ENCODE assay signal across 8 cellular contexts in the genomic region with DNA sequence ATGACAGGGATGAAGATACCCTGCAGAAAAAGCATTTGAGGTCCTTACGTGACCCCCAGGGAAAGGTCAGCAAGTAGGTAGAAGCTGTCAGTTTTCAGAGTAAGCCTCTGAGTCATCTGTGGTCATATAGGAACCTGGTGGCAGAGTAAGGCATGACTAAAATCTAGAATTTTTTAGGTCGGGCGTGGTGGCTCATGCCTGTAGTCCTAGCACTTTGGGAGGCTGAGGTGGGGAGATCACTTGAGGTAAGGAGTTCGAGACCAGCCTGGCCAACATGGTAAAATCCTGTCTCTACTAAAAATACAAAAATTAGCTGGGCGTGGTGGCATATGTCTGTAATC. TPM values are rescaled to one million over a fixed set of nuclear protein-coding genes. Genes with fewer than 3 reads are reported as not detected.
DNase-seq lines count a peak whose midpoint lies in the region; ATAC-seq, FAIRE-seq and TF ChIP-seq lines count a peak whose summit lies in the region.
"Not testable (repeated sequence)": the region's sequence is repeated elsewhere in the genome, so short reads cannot be mapped to it uniquely, and the experiment has no call there.

No MANE protein-coding gene starts in this region.

- TF ChIP-seq CTCF in RWPE1 (conservative IDR thresholded peaks at IDR 0.05; ENCODE audit: low read depth), result not testable (repeated sequence)

- FAIRE-seq in GM12892 (lab: Jason Lieb, UNC), result peak; percentile 40

- H3K36me3 Mint-ChIP-seq in activated CD4-positive, alpha-beta memory T cell treated with anti-CD3 and anti-CD28 coated beads for 36 hours, result not testable (repeated sequence)

- ATAC-seq in esophagus mucosa, result peak; percentile 78
- peak; percentile 99 for ATAC-seq in stimulated activated naive CD8-positive, alpha-beta T cell treated with anti-CD3 and anti-CD28 coated beads, Interleukin-15, amount 100 ng/mL, for 72 hours

- not testable (repeated sequence) for DNase-seq in GM12892 (ENCODE audit: insufficient read length)
- DNase-seq in HPDE6-E6E7 (ENCODE audit: extremely low spot score) (peak; percentile 74), RWPE1 (ENCODE audit: low spot score) (peak; percentile 82)
- peak; percentile 80 for DNase-seq in activated CD4-positive, alpha-beta memory T cell treated with anti-CD3 and anti-CD28 coated beads for 36 hours
- peak; percentile 36 for DNase-seq in activated naive CD4-positive, alpha-beta T cell treated with Interleukin-2 at 50 U/mL for 16 hours
- DNase-seq in stimulated activated CD4-positive, alpha-beta T cell treated with anti-CD3 and anti-CD28 coated beads, Interleukin-2, amount 100 ng/mL, for 48 hours, result peak; percentile 34 to 51
- peak; percentile 65 to 71 for DNase-seq in stimulated activated naive CD8-positive, alpha-beta T cell treated with anti-CD3 and anti-CD28 coated beads, Interleukin-15, amount 100 ng/mL, for 72 hours

- CTCF ChIA-PET in RWPE1 (lab: Yijun Ruan, JAX), result interaction anchor here (0.7 kb wide), 1 partner anchor 23 kb away, joined by 3 read pairs; no protein-coding TSS in a partner anchor
- CTCF ChIA-PET in activated CD4-positive, alpha-beta memory T cell treated with anti-CD3 and anti-CD28 coated beads for 36 hours (lab: Charles Lee), result interaction anchor here (0.5 kb wide), 1 partner anchor 325 kb away, joined by 3 read pairs; no protein-coding TSS in a partner anchor

- H3K4me1 Mint-ChIP-seq in activated CD4-positive, alpha-beta memory T cell treated with anti-CD3 and anti-CD28 coated beads for 36 hours (ENCODE audit: low read depth), result not testable (repeated sequence)
- peaks cover 13% of the 10 kb centered on the region for H3K4me1 Mint-ChIP-seq in stimulated activated naive CD8-positive, alpha-beta T cell treated with anti-CD3 and anti-CD28 coated beads, Interleukin-15, amount 100 ng/mL, for 72 hours

- H3K9me3 Mint-ChIP-seq in activated CD4-positive, alpha-beta memory T cell treated with anti-CD3 and anti-CD28 coated beads for 36 hours; stimulated activated naive CD8-positive, alpha-beta T cell treated with anti-CD3 and anti-CD28 coated beads, Interleukin-15, amount 100 ng/mL, for 72 hours: not testable (repeated sequence)

- not testable (repeated sequence) for TF ChIP-seq POLR2A in GM12892 (IDR thresholded peaks at IDR 0.05; ENCODE audit: low read depth, low read length)

- H3K27ac ChIP-seq in RWPE1, result peak overlapping the region; percentile 83

- POLR2A ChIA-PET in RWPE1 (lab: Yijun Ruan, JAX; ENCODE audit: low non-redundant PET); activated CD4-positive, alpha-beta memory T cell treated with anti-CD3 and anti-CD28 coated beads for 36 hours (lab: Charles Lee): not testable (repeated sequence)

- intact Hi-C loops in activated CD4-positive, alpha-beta memory T cell treated with anti-CD3 and anti-CD28 coated beads for 36 hours (cut with micrococcal nuclease), result loop anchor here (1.0 kb wide), 1 partner anchor 105 kb away; a partner anchor contains a TSS

- H3K27ac Mint-ChIP-seq in activated CD4-positive, alpha-beta memory T cell treated with anti-CD3 and anti-CD28 coated beads for 36 hours, result not testable (repeated sequence)
- peak overlapping the region in 1 of 2 donors; percentile 68 for H3K27ac Mint-ChIP-seq in stimulated activated naive CD8-positive, alpha-beta T cell treated with anti-CD3 and anti-CD28 coated beads, Interleukin-15, amount 100 ng/mL, for 72 hours

- H3K27me3 Mint-ChIP-seq in activated CD4-positive, alpha-beta memory T cell treated with anti-CD3 and anti-CD28 coated beads for 36 hours; stimulated activated naive CD8-positive, alpha-beta T cell treated with anti-CD3 and anti-CD28 coated beads, Interleukin-15, amount 100 ng/mL, for 72 hours: not testable (repeated sequence)

- not testable (repeated sequence) for H3K4me3 Mint-ChIP-seq in activated CD4-positive, alpha-beta memory T cell treated with anti-CD3 and anti-CD28 coated beads for 36 hours; stimulated activated naive CD8-positive, alpha-beta T cell treated with anti-CD3 and anti-CD28 coated beads, Interleukin-15, amount 100 ng/mL, for 72 hours

RNA-seq across cellular contexts. Expression of a gene that starts 56.8 kb away (rescaled TPM):
- polyA plus RNA-seq in GM12892 (2012; ENCODE audit: missing spikeins), result 6.1 TPM
- 10 to 100 TPM; 20.9 to 21.0 TPM for total RNA-seq in activated CD4-positive, alpha-beta memory T cell treated with anti-CD3 and anti-CD28 coated beads for 36 hours
- 7.3 TPM for total RNA-seq in esophagus mucosa
